12 cellular contexts compared by ENCODE assay signal in the genomic region with DNA sequence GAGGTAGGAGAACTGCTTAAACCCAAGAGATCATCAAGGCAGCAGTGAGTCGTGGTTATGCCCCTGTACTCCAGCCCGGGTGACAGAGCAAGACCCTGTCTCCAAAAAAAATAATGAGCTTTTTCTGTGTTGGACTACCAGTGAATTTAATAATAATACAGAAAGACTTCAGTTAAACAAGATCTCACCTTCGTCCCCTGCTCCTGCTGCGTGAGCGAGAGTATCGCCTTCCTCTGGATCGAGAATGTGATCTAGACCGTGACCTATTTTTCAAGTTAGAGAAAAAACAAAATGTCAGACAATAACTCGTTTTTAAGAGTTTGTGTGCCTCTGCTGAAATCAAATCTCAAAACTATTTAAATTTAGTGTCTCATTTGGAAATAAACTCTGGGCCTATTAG. TPM values are rescaled to one million over a fixed set of nuclear protein-coding genes. Genes with fewer than 3 reads are reported as not detected.
A peak's percentile ranks its signal among the peaks of the same experiment; 100 is the strongest.
DNase-seq lines count a peak whose midpoint lies in the region; ATAC-seq lines count a peak whose summit lies in the region.
"Had no signal": no experiment of that assay in that cellular context is flagged by ENCODE, and none has a peak within 500 bp of the region (broad histone marks: within the 10 kb centered on the region; RNA-seq: fewer than 3 reads in every experiment).

No MANE protein-coding gene starts in this region.

- peaks cover 64% of the 10 kb centered on the region for H3K36me3 ChIP-seq in CD4-positive, CD25-positive, alpha-beta regulatory T cell (ENCODE audit: control insufficient read depth, insufficient read depth, low read length)
- H3K36me3 ChIP-seq in HUES6 (ENCODE audit: control insufficient read depth, insufficient read depth, low read length) (peaks cover 72% of the 10 kb centered on the region), MG63 (peaks cover 74% of the 10 kb centered on the region)

- peak overlapping the region; percentile 9 to 99 (median 83) for H3K27ac Mint-ChIP-seq in CD4-positive, CD25-positive, alpha-beta regulatory T cell
- peak overlapping the region; percentile 87 for H3K27ac Mint-ChIP-seq in activated naive CD8-positive, alpha-beta T cell treated with anti-CD3 and anti-CD28 coated beads for 36 hours
- peak overlapping the region in 9 of 10 donors; percentile 27 to 100 (median 77) for H3K27ac Mint-ChIP-seq in naive thymus-derived CD8-positive, alpha-beta T cell

- H3K27ac ChIP-seq in CD4-positive, CD25-positive, alpha-beta regulatory T cell (ENCODE audit: insufficient read depth, low read length, poor library complexity, severe bottlenecking): peak overlapping the region; percentile 98
- no peak overlapping the region for H3K27ac ChIP-seq in HUES6 (ENCODE audit: low read depth, low read length)

- H3K36me3 Mint-ChIP-seq in CD4-positive, CD25-positive, alpha-beta regulatory T cell: peaks cover 67% of the 10 kb centered on the region
- peaks cover 74% of the 10 kb centered on the region for H3K36me3 Mint-ChIP-seq in activated naive CD8-positive, alpha-beta T cell treated with anti-CD3 and anti-CD28 coated beads for 36 hours
- peaks cover 31 to 74% (median 47%) of the 10 kb centered on the region in 3 donors for H3K36me3 Mint-ChIP-seq in naive thymus-derived CD8-positive, alpha-beta T cell

- peaks cover 0 to 2% (median 0%) of the 10 kb centered on the region in 7 donors for H3K9me3 Mint-ChIP-seq in CD4-positive, CD25-positive, alpha-beta regulatory T cell
- peaks cover 3% of the 10 kb centered on the region for H3K9me3 Mint-ChIP-seq in activated naive CD8-positive, alpha-beta T cell treated with anti-CD3 and anti-CD28 coated beads for 36 hours
- no peaks in the 10 kb centered on the region for H3K9me3 Mint-ChIP-seq in naive thymus-derived CD8-positive, alpha-beta T cell

- no peak for ATAC-seq in CD4-positive, CD25-positive, alpha-beta regulatory T cell (ENCODE audit: low read depth in 2 of 2)
- ATAC-seq in naive thymus-derived CD8-positive, alpha-beta T cell: no peak
- no peak for ATAC-seq in HG03159 (IDR thresholded peaks at IDR 0.05; ENCODE audit: unreplicated experiment)

- no peak overlapping the region for H3K9ac ChIP-seq in HUES6 (ENCODE audit: low read length)

- no peaks in the 10 kb centered on the region for H3K27me3 ChIP-seq in CD4-positive, CD25-positive, alpha-beta regulatory T cell (ENCODE audit: control insufficient read depth, insufficient read depth, low read length)
- H3K27me3 ChIP-seq in HUES6 (ENCODE audit: control insufficient read depth, insufficient read depth, low read length) (no peaks in the 10 kb centered on the region), MG63 (no peaks in the 10 kb centered on the region)

- peak overlapping the region; percentile 94 for H3K4me3 ChIP-seq in CD4-positive, CD25-positive, alpha-beta regulatory T cell (ENCODE audit: low read depth, low read length)
- peak overlapping the region; percentile 99 for H3K4me3 ChIP-seq in HUES6 (ENCODE audit: low read depth, low read length)
- H3K4me3 ChIP-seq in MG63: no peak overlapping the region

- peaks cover 32 to 83% (median 70%) of the 10 kb centered on the region in 4 donors for H3K4me1 Mint-ChIP-seq in CD4-positive, CD25-positive, alpha-beta regulatory T cell
- H3K4me1 Mint-ChIP-seq in activated naive CD8-positive, alpha-beta T cell treated with anti-CD3 and anti-CD28 coated beads for 36 hours: peaks cover 68% of the 10 kb centered on the region
- H3K4me1 Mint-ChIP-seq in naive thymus-derived CD8-positive, alpha-beta T cell: peaks cover 37 to 81% (median 75%) of the 10 kb centered on the region in 4 donors

- POLR2A ChIA-PET in naive thymus-derived CD8-positive, alpha-beta T cell (lab: Charles Lee): interaction anchor here (0.6 to 1.0 kb wide), 2 partner anchors 21 to 30 kb away, joined by 4 read pairs; a partner anchor contains a TSS

- no peak for DNase-seq in CD4-positive, CD25-positive, alpha-beta regulatory T cell
- no peak for DNase-seq in activated naive CD8-positive, alpha-beta T cell treated with anti-CD3 and anti-CD28 coated beads for 36 hours
- DNase-seq in naive thymus-derived CD8-positive, alpha-beta T cell: no peak
- DNase-seq in NCI-H2107 treated with DMSO at 0.1 percent for 48 hours (lab: John Stamatoyannopoulos, UW; ENCODE audit: unreplicated experiment) (no peak), MG63 (no peak), activated gamma-delta T cell treated with Interleukin-2 at 50 U/mL for 16 hours (no peak)
- DNase-seq: DMS79; MV-4-11; nucleus accumbens; stimulated activated CD4-positive, alpha-beta T cell treated with anti-CD3 and anti-CD28 coated beads, Interleukin-4, amount 100 ng/mL, for 1 hour had no signal

- peaks cover 9% of the 10 kb centered on the region for H3K27me3 Mint-ChIP-seq in CD4-positive, CD25-positive, alpha-beta regulatory T cell
- peaks cover 11% of the 10 kb centered on the region for H3K27me3 Mint-ChIP-seq in activated naive CD8-positive, alpha-beta T cell treated with anti-CD3 and anti-CD28 coated beads for 36 hours
- H3K27me3 Mint-ChIP-seq in naive thymus-derived CD8-positive, alpha-beta T cell: peaks cover 0 to 9% (median 0%) of the 10 kb centered on the region in 5 donors

- no peaks in the 10 kb centered on the region for H3K9me3 ChIP-seq in CD4-positive, CD25-positive, alpha-beta regulatory T cell (ENCODE audit: control insufficient read depth in 2 of 2, low read length in 2 of 2)
- H3K9me3 ChIP-seq in HUES6 (ENCODE audit: control insufficient read depth, insufficient read depth, low read depth, low read length): no peaks in the 10 kb centered on the region
- H3K9me3 ChIP-seq in MG63: no peaks in the 10 kb centered on the region

- H3K4me3 Mint-ChIP-seq in CD4-positive, CD25-positive, alpha-beta regulatory T cell: peak overlapping the region; percentile 81 to 99 (median 99)
- H3K4me3 Mint-ChIP-seq in activated naive CD8-positive, alpha-beta T cell treated with anti-CD3 and anti-CD28 coated beads for 36 hours: peak overlapping the region; percentile 99
- peak overlapping the region; percentile 50 to 100 (median 76) for H3K4me3 Mint-ChIP-seq in naive thymus-derived CD8-positive, alpha-beta T cell

- peaks cover 75% of the 10 kb centered on the region for H3K4me1 ChIP-seq in CD4-positive, CD25-positive, alpha-beta regulatory T cell (ENCODE audit: control insufficient read depth, insufficient read depth, low read length, poor library complexity, severe bottlenecking)
- peaks cover 18% of the 10 kb centered on the region for H3K4me1 ChIP-seq in HUES6 (ENCODE audit: control insufficient read depth, insufficient read depth, low read length)

RNA-seq across cellular contexts. Expression of a gene that starts 2.8 kb away (rescaled TPM):
- 584 TPM for total RNA-seq in CD4-positive, CD25-positive, alpha-beta regulatory T cell
- polyA plus RNA-seq in CD4-positive, CD25-positive, alpha-beta regulatory T cell: 100 to 1,000 TPM; 186 to 278 (median 203) TPM
- total RNA-seq in activated naive CD8-positive, alpha-beta T cell treated with anti-CD3 and anti-CD28 coated beads for 36 hours: 100 to 1,000 TPM; 381 to 392 TPM
- total RNA-seq in naive thymus-derived CD8-positive, alpha-beta T cell: 100 to 1,000 TPM; 288 to 291 TPM
- polyA plus RNA-seq in naive thymus-derived CD8-positive, alpha-beta T cell: 100 to 1,000 TPM; 164 to 172 (median 169) TPM
- total RNA-seq in MG63 (2014; rRNA removed; shearing (Covaris generic); ENCODE audit: low replicate concordance): 178 and 201 TPM in 2 replicates

RNA-seq across cellular contexts. Expression of a gene that starts 29.6 kb away (rescaled TPM):
- total RNA-seq in CD4-positive, CD25-positive, alpha-beta regulatory T cell: 5.1 TPM
- polyA plus RNA-seq in CD4-positive, CD25-positive, alpha-beta regulatory T cell: 10 to 100 TPM; 13.4 to 20.6 (median 15.3) TPM
- total RNA-seq in activated naive CD8-positive, alpha-beta T cell treated with anti-CD3 and anti-CD28 coated beads for 36 hours: 10 to 100 TPM; 38.6 to 43.3 TPM
- 10 to 100 TPM; 12.0 to 13.7 TPM for total RNA-seq in naive thymus-derived CD8-positive, alpha-beta T cell
- polyA plus RNA-seq in naive thymus-derived CD8-positive, alpha-beta T cell: 10 to 100 TPM in 1 of 3 donors, 1 to 10 TPM in 2; 6.8 to 11.6 (median 8.3) TPM
- total RNA-seq in MG63 (2014; rRNA removed; shearing (Covaris generic); ENCODE audit: low replicate concordance): 12.9 and 13.0 TPM in 2 replicates
